Comparison of ENCODE assay signal across 6 cellular contexts in genomic region chr20:42886801-42887200, GRCh38.
"Had no signal": no experiment of that assay in that cellular context is flagged by ENCODE, and none has a peak within 500 bp of the region (broad histone marks: within the 10 kb centered on the region; RNA-seq: fewer than 3 reads in every experiment).

No MANE protein-coding gene starts in this region.

- ATAC-seq: GM23338, HepG2 had no signal

- H3K4me2 ChIP-seq: GM23338 had no signal

- H3K4me3 ChIP-seq: GM23338 had no signal

- DNase-seq: H9, HCEC 1CT had no signal

- H2AFZ ChIP-seq: GM23338 had no signal

- H3K4me1 Mint-ChIP-seq: GM23338, H9, IgD-negative memory B cell had no signal

- H3K27ac ChIP-seq: HL-60 had no signal

- H3K27me3 Mint-ChIP-seq: IgD-negative memory B cell had no signal

- H3K9me3 Mint-ChIP-seq: H9 had no signal

- H3K27ac Mint-ChIP-seq: GM23338, H9, IgD-negative memory B cell had no signal

- H3K4me3 Mint-ChIP-seq: GM23338, H9, IgD-negative memory B cell had no signal

- H3K36me3 Mint-ChIP-seq: IgD-negative memory B cell had no signal
